In genomic region chr1:19209990-19210771, GRCh38 we compare ENCODE assay signal across 1 cellular context.
A peak's percentile ranks its signal among the peaks of the same experiment; 100 is the strongest.
TF ChIP-seq lines count a peak whose summit lies in the region.

Gene UBR4 (minus strand): TSS chr1:19210266. CDS start chr1:19210248, 18 bp downstream.

TF ChIP-seq in HepG2, 621 proteins besides CTCF, POLR2A, EP300 and RAD21 (continued from another document):
- no peak for TF ChIP-seq GRHL1 (CRISPR knock-in tag; conservative IDR thresholded peaks at IDR 0.05)
- TF ChIP-seq TFE3 (CRISPR knock-in tag; IDR thresholded peaks at IDR 0.05), result peak; percentile 82
- peak; percentile 96 for TF ChIP-seq ZGPAT (CRISPR knock-in tag; IDR thresholded peaks at IDR 0.05)
- TF ChIP-seq POLR2AphosphoS2 (IDR thresholded peaks at IDR 0.05; ENCODE audit: low read depth, low read length), result peak; percentile 52; the same call in 1 of the 2 replicates
- peak; percentile 61; the same call in 1 of the 2 replicates for TF ChIP-seq NCOR1 (IDR thresholded peaks at IDR 0.05; ENCODE audit: borderline replicate concordance, low read length)
- peak; percentile 65; the same call in 1 of the 2 replicates for TF ChIP-seq MXD1 (CRISPR knock-in tag; IDR thresholded peaks at IDR 0.05)
- no peak; the same call in none of the 2 replicates for TF ChIP-seq MXD4 (CRISPR knock-in tag; IDR thresholded peaks at IDR 0.05)
- no peak for TF ChIP-seq ZNF326 (CRISPR knock-in tag; IDR thresholded peaks at IDR 0.05; ENCODE audit: borderline replicate concordance)
- TF ChIP-seq DR1 (CRISPR knock-in tag; IDR thresholded peaks at IDR 0.05), result peak; percentile 86
- TF ChIP-seq KDM4B (CRISPR knock-in tag; IDR thresholded peaks at IDR 0.05), result peak; percentile 92
- TF ChIP-seq HOXA5 (CRISPR knock-in tag; IDR thresholded peaks at IDR 0.05), result peak; percentile 81
- TF ChIP-seq ARNTL (CRISPR knock-in tag; IDR thresholded peaks at IDR 0.05), result 0 out of 2 replicates have a peak, but pooled peaks have one; percentile 3
- peak; percentile 68; the same call in 1 of the 2 replicates for TF ChIP-seq RERE (CRISPR knock-in tag; IDR thresholded peaks at IDR 0.05; ENCODE audit: low read depth)
- no peak for TF ChIP-seq NFE2 (CRISPR knock-in tag; IDR thresholded peaks at IDR 0.05)
- peak; percentile 94 for TF ChIP-seq ZNF607 (CRISPR knock-in tag; IDR thresholded peaks at IDR 0.05; ENCODE audit: borderline replicate concordance)
